ENCODE assay signal across 7 cellular contexts in the genomic region with DNA sequence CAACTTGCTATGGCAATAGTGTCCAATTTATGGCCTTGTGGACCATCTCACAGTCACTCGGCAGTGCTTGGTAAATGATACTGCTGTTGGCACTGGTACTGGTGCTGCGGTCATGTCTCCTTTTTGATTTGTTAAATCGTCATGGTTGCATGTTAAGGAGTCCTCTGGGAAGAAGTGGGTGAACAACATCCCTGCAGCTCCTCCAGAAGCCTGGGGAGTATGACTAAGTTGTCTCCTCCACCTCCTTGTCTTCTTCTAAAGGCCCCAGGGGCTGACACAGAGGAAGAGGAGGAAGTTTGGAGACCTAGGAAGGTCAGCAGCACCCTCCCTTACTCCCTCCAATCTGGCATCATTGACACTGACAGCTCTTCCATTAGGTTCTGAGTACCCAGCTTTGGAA. TPM values are rescaled to one million over a fixed set of nuclear protein-coding genes. Genes with fewer than 3 reads are reported as not detected.
A peak's percentile ranks its signal among the peaks of the same experiment; 100 is the strongest.
DNase-seq lines count a peak whose midpoint lies in the region; ATAC-seq and TF ChIP-seq lines count a peak whose summit lies in the region.

No MANE protein-coding gene starts in this region.

- H3K9me3 ChIP-seq in right cardiac atrium (ENCODE audit: control insufficient read depth, low read length): no peaks in the 10 kb centered on the region

- no peak overlapping the region for H3K4me3 ChIP-seq in right cardiac atrium (ENCODE audit: low read length)

- H3K27ac Mint-ChIP-seq in HFFc6 (peak overlapping the region; percentile 98), endothelial cell (ENCODE audit: unreplicated experiment) (no peak overlapping the region)
- H3K27ac Mint-ChIP-seq in activated T-helper 17 cell treated with anti-CD3 and anti-CD28 coated beads, Interleukin-2, amount 50 U/mL, for 72 hours: peak overlapping the region; percentile 97
- peak overlapping the region; percentile 23 to 97 for H3K27ac Mint-ChIP-seq in stimulated activated naive CD8-positive, alpha-beta T cell treated with anti-CD3 and anti-CD28 coated beads, Interleukin-15, amount 100 ng/mL, for 72 hours

- H3K36me3 Mint-ChIP-seq in HFFc6 (ENCODE audit: low read depth) (peaks cover 29% of the 10 kb centered on the region), endothelial cell (ENCODE audit: low read depth, unreplicated experiment) (peaks cover 17% of the 10 kb centered on the region)
- H3K36me3 Mint-ChIP-seq in activated T-helper 17 cell treated with anti-CD3 and anti-CD28 coated beads, Interleukin-2, amount 50 U/mL, for 72 hours (ENCODE audit: low read depth): peaks cover 31% of the 10 kb centered on the region

- H3K27me3 Mint-ChIP-seq in HFFc6 (ENCODE audit: insufficient read depth) (peaks cover 30% of the 10 kb centered on the region), endothelial cell (ENCODE audit: unreplicated experiment) (peaks cover 20% of the 10 kb centered on the region)
- H3K27me3 Mint-ChIP-seq in activated T-helper 17 cell treated with anti-CD3 and anti-CD28 coated beads, Interleukin-2, amount 50 U/mL, for 72 hours: no peaks in the 10 kb centered on the region
- no peaks in the 10 kb centered on the region for H3K27me3 Mint-ChIP-seq in stimulated activated naive CD8-positive, alpha-beta T cell treated with anti-CD3 and anti-CD28 coated beads, Interleukin-15, amount 100 ng/mL, for 72 hours

- H3K4me1 Mint-ChIP-seq in HFFc6 (ENCODE audit: low read depth) (peaks cover 97% of the 10 kb centered on the region), endothelial cell (ENCODE audit: unreplicated experiment) (peaks cover 75% of the 10 kb centered on the region)
- H3K4me1 Mint-ChIP-seq in activated T-helper 17 cell treated with anti-CD3 and anti-CD28 coated beads, Interleukin-2, amount 50 U/mL, for 72 hours: peaks cover 63% of the 10 kb centered on the region
- H3K4me1 Mint-ChIP-seq in stimulated activated naive CD8-positive, alpha-beta T cell treated with anti-CD3 and anti-CD28 coated beads, Interleukin-15, amount 100 ng/mL, for 72 hours: peaks cover 100% of the 10 kb centered on the region

- H3K27ac ChIP-seq in right cardiac atrium (ENCODE audit: low read length): peak overlapping the region; percentile 98

- no peaks in the 10 kb centered on the region for H3K27me3 ChIP-seq in right cardiac atrium (ENCODE audit: control insufficient read depth, insufficient read depth)

- H3K4me1 ChIP-seq in right cardiac atrium (ENCODE audit: control insufficient read depth, insufficient read depth, low read length): peaks cover 83% of the 10 kb centered on the region

- H3K9me3 Mint-ChIP-seq in HFFc6: no peaks in the 10 kb centered on the region; the same call in 1 of the 2 replicates
- H3K9me3 Mint-ChIP-seq in activated T-helper 17 cell treated with anti-CD3 and anti-CD28 coated beads, Interleukin-2, amount 50 U/mL, for 72 hours: no peaks in the 10 kb centered on the region
- no peaks in the 10 kb centered on the region for H3K9me3 Mint-ChIP-seq in stimulated activated naive CD8-positive, alpha-beta T cell treated with anti-CD3 and anti-CD28 coated beads, Interleukin-15, amount 100 ng/mL, for 72 hours
- no peaks in the 10 kb centered on the region for H3K9me3 Mint-ChIP-seq in endothelial cell (ENCODE audit: unreplicated experiment)

- intact Hi-C loops in right cardiac atrium (cut with DNase I): no loop called here

- peak; percentile 93 for DNase-seq in HFFc6
- DNase-seq in right cardiac atrium: peak in 1 of 3 donors; percentile 34
- no peak for DNase-seq in stimulated activated naive CD8-positive, alpha-beta T cell treated with anti-CD3 and anti-CD28 coated beads, Interleukin-15, amount 100 ng/mL, for 72 hours
- DNase-seq in endothelial cell (ENCODE audit: low spot score): no peak
- DNase-seq in MV-4-11 (lab: John Stamatoyannopoulos, UW): no peak

- H3K4me3 Mint-ChIP-seq in HFFc6: peak overlapping the region; percentile 86
- peak overlapping the region; percentile 88 for H3K4me3 Mint-ChIP-seq in activated T-helper 17 cell treated with anti-CD3 and anti-CD28 coated beads, Interleukin-2, amount 50 U/mL, for 72 hours
- H3K4me3 Mint-ChIP-seq in stimulated activated naive CD8-positive, alpha-beta T cell treated with anti-CD3 and anti-CD28 coated beads, Interleukin-15, amount 100 ng/mL, for 72 hours: peak overlapping the region; percentile 84 to 90
- no peak overlapping the region for H3K4me3 Mint-ChIP-seq in endothelial cell (ENCODE audit: unreplicated experiment)

- no peak for TF ChIP-seq CTCF in HFFc6 (IDR thresholded peaks at IDR 0.05)
- no peak for TF ChIP-seq CTCF in endothelial cell (IDR thresholded peaks at IDR 0.05; ENCODE audit: unreplicated experiment)

- peak; percentile 1 for ATAC-seq in activated T-helper 17 cell treated with anti-CD3 and anti-CD28 coated beads, Interleukin-2, amount 50 U/mL, for 72 hours (replicated peaks)
- ATAC-seq in right cardiac atrium (peak in 1 of 2 donors; percentile 0), HG03045 (IDR thresholded peaks at IDR 0.05; ENCODE audit: unreplicated experiment) (no peak)
- peak; percentile 5 for ATAC-seq in stimulated activated naive CD8-positive, alpha-beta T cell treated with anti-CD3 and anti-CD28 coated beads, Interleukin-15, amount 100 ng/mL, for 72 hours

- 17% methylated on average over 3 of the region's 3 CpGs for WGBS in right cardiac atrium

RNA-seq across cellular contexts. Expression of gene ITPRIP, which starts 8.5 kb away (rescaled TPM):
- total RNA-seq in HFFc6 (2021; fragmentation: NEBNext Ultra II Directional; extraction: Animal tissue kit (Norgen Biotek cat#: 25700)): 10 to 100 TPM; 23.9 to 34.7 (median 29.7) TPM
- 10 to 100 TPM; 10.1 to 19.1 TPM for total RNA-seq in activated T-helper 17 cell treated with anti-CD3 and anti-CD28 coated beads, Interleukin-2, amount 50 U/mL, for 72 hours
- total RNA-seq in right cardiac atrium (10 to 100 TPM; 29.1 to 83.3 (median 41.9) TPM), endothelial cell (ENCODE audit: unreplicated experiment) (16.3 TPM)
- polyA plus RNA-seq in right cardiac atrium: 44.8 TPM

RNA-seq across cellular contexts. Expression of gene CFAP58, which starts 23.9 kb away (rescaled TPM):
- total RNA-seq in HFFc6 (2021; fragmentation: NEBNext Ultra II Directional; extraction: Animal tissue kit (Norgen Biotek cat#: 25700)): 1 to 10 TPM in 1 of 6 experiments, under 1 TPM in 5; 0.35 to 1.1 (median 0.41) TPM
- 1 to 10 TPM; 1.3 to 2.2 TPM for total RNA-seq in activated T-helper 17 cell treated with anti-CD3 and anti-CD28 coated beads, Interleukin-2, amount 50 U/mL, for 72 hours
- total RNA-seq in right cardiac atrium: 1 to 10 TPM; 2.9 to 5.4 (median 3.4) TPM
- polyA plus RNA-seq in right cardiac atrium: 2.9 TPM
- 0.28 TPM for total RNA-seq in endothelial cell (ENCODE audit: unreplicated experiment)
